ENCODE assay signal across 19 cellular contexts in genomic region chr2:190315273-190315672, GRCh38. TPM values are rescaled to one million over a fixed set of nuclear protein-coding genes. Genes with fewer than 3 reads are reported as not detected.
DNase-seq lines count a peak whose midpoint lies in the region; ATAC-seq, FAIRE-seq and TF ChIP-seq lines count a peak whose summit lies in the region.
"Had no signal": no experiment of that assay in that cellular context is flagged by ENCODE, and none has a peak within 500 bp of the region (broad histone marks: within the 10 kb centered on the region; RNA-seq: fewer than 3 reads in every experiment).

No MANE protein-coding gene starts in this region.

- H4K20me1 ChIP-seq in HepG2 (ENCODE audit: insufficient read depth, low read length) (no peaks in the 10 kb centered on the region), Karpas-422 (ENCODE audit: insufficient read depth, low read depth, low read length) (no peaks in the 10 kb centered on the region)

- peaks cover 0 to 5% (median 0%) of the 10 kb centered on the region in 4 donors for H3K36me3 ChIP-seq in right lobe of liver
- H3K36me3 ChIP-seq in HepG2 (replicated peaks in 1 of 2; ENCODE audit: control insufficient read depth in 1 of 2, insufficient read depth in 2 of 2, low read length in 2 of 2): peaks cover 0 to 9% of the 10 kb centered on the region in 2 experiments; a peak in 1 of 5 replicates
- H3K36me3 ChIP-seq in Karpas-422 (ENCODE audit: insufficient read depth, low read length): peaks cover 6% of the 10 kb centered on the region; the same call in 1 of the 2 replicates
- peaks cover 0 to 15% of the 10 kb centered on the region in 2 donors for H3K36me3 ChIP-seq in ascending aorta

- H3K27ac Mint-ChIP-seq in stimulated activated effector memory CD8-positive, alpha-beta T cell treated with anti-CD3 and anti-CD28 coated beads, Interleukin-12 subunit alpha, Interleukin-12 subunit beta, amount 100 ng/mL, for 72 hours: peak overlapping the region; percentile 51
- H3K27ac Mint-ChIP-seq: activated B cell treated with CpG ODN at 0.5 μM for 24 hours had no signal

- H3K79me2 ChIP-seq in HepG2 (ENCODE audit: insufficient read depth, low read length) (peaks cover 45% of the 10 kb centered on the region), Karpas-422 (ENCODE audit: low read length) (peaks cover 90% of the 10 kb centered on the region)

- H3K4me1 ChIP-seq in right lobe of liver: peaks cover 0 to 51% (median 12%) of the 10 kb centered on the region in 4 donors
- peaks cover 58% of the 10 kb centered on the region for H3K4me1 ChIP-seq in HepG2 (ENCODE audit: insufficient read depth, low read length)
- peaks cover 39% of the 10 kb centered on the region for H3K4me1 ChIP-seq in Karpas-422 (ENCODE audit: low read length)
- peaks cover 0 to 24% of the 10 kb centered on the region in 2 donors for H3K4me1 ChIP-seq in ascending aorta
- H3K4me1 ChIP-seq: foreskin keratinocyte had no signal

- H3K9me3 Mint-ChIP-seq in stimulated activated effector memory CD8-positive, alpha-beta T cell treated with anti-CD3 and anti-CD28 coated beads, Interleukin-12 subunit alpha, Interleukin-12 subunit beta, amount 100 ng/mL, for 72 hours: no peaks in the 10 kb centered on the region
- H3K9me3 Mint-ChIP-seq: activated B cell treated with CpG ODN at 0.5 μM for 24 hours had no signal

- 17% methylated on average over 2 of the region's 2 CpGs for WGBS in right lobe of liver (ENCODE audit: insufficient coverage, low coverage, low lambda C conversion rate, missing lambda C conversion rate)
- 95% methylated on average over 2 of the region's 2 CpGs for WGBS in HepG2 (ENCODE audit: low lambda C conversion rate)

- TF ChIP-seq RAD21 in HepG2 (CRISPR knock-in tag; IDR thresholded peaks at IDR 0.05): no peak

- H3K4me3 ChIP-seq in right lobe of liver (no peak overlapping the region), HepG2 (replicated peaks in 1 of 3; ENCODE audit: insufficient read depth in 1 of 3, low read depth in 2 of 3, low read length in 3 of 3) (no peak overlapping the region), Karpas-422 (ENCODE audit: low read length) (no peak overlapping the region), ascending aorta (peak overlapping the region in 1 of 2 donors; percentile 88)
- H3K4me3 ChIP-seq: smooth muscle cell had no signal

- FAIRE-seq in HepG2 (lab: Jason Lieb, UNC): no peak
- FAIRE-seq: colon had no signal

- TF ChIP-seq EP300 in HepG2 (IDR thresholded peaks at IDR 0.05; ENCODE audit: low read depth in 2 of 2, low read length in 2 of 2) (no peak), HepG2 (CRISPR knock-in tag; IDR thresholded peaks at IDR 0.05; ENCODE audit: borderline replicate concordance) (no peak)

- no peak overlapping the region for H3K9ac ChIP-seq in HepG2 (ENCODE audit: insufficient read depth, low read depth, low read length)
- no peak overlapping the region for H3K9ac ChIP-seq in Karpas-422 (ENCODE audit: low read length)

- H3K4me3 Mint-ChIP-seq in stimulated activated effector memory CD8-positive, alpha-beta T cell treated with anti-CD3 and anti-CD28 coated beads, Interleukin-12 subunit alpha, Interleukin-12 subunit beta, amount 100 ng/mL, for 72 hours: no peak overlapping the region
- H3K4me3 Mint-ChIP-seq: activated B cell treated with CpG ODN at 0.5 μM for 24 hours had no signal

- DNase-seq in right lobe of liver (no peak), HepG2 (ENCODE audit: low spot score) (no peak), Karpas-422 (no peak), ascending aorta (ENCODE audit: low spot score in 2 of 2) (no peak), KBM-7 (no peak)
- no peak for DNase-seq in stimulated activated effector memory CD8-positive, alpha-beta T cell treated with anti-CD3 and anti-CD28 coated beads, Interleukin-12 subunit alpha, Interleukin-12 subunit beta, amount 100 ng/mL, for 72 hours (ENCODE audit: low spot score in 2 of 2)
- DNase-seq in stimulated activated CD8-positive, alpha-beta memory T cell treated with anti-CD3 and anti-CD28 coated beads, Interleukin-4, amount 100 ng/mL, for 48 hours: no peak
- DNase-seq: activated B cell treated with CpG ODN at 0.5 μM for 24 hours; activated CD4-positive, alpha-beta T cell treated with anti-CD3 and anti-CD28 coated beads, Interleukin-2, amount 50 U/mL, for 48 hours; activated gamma-delta T cell; effector memory CD4-positive, alpha-beta T cell; foreskin keratinocyte; left cardiac atrium; SHP77 treated with DMSO at 0.1 percent for 48 hours; stimulated activated CD4-positive, alpha-beta T cell treated with anti-CD3 and anti-CD28 coated beads, Interleukin-2, amount 100 ng/mL, for 24 hours had no signal

- H3K36me3 Mint-ChIP-seq in stimulated activated effector memory CD8-positive, alpha-beta T cell treated with anti-CD3 and anti-CD28 coated beads, Interleukin-12 subunit alpha, Interleukin-12 subunit beta, amount 100 ng/mL, for 72 hours: peaks cover 32% of the 10 kb centered on the region

- no peak for TF ChIP-seq CTCF in right lobe of liver (IDR thresholded peaks at IDR 0.05)
- TF ChIP-seq CTCF in HepG2 (CRISPR knock-in tag; IDR thresholded peaks at IDR 0.05): no peak
- no peak for TF ChIP-seq CTCF in ascending aorta (IDR thresholded peaks at IDR 0.05)

- no peak overlapping the region for H3K4me2 ChIP-seq in HepG2 (ENCODE audit: low read depth, low read length)
- H3K4me2 ChIP-seq in Karpas-422 (ENCODE audit: low read depth, low read length, poor library complexity, severe bottlenecking): peak overlapping the region; percentile 20
- H3K4me2 ChIP-seq: smooth muscle cell had no signal

- H3K27ac ChIP-seq in right lobe of liver (peak overlapping the region in 2 of 3 donors; percentile 48 to 73), HepG2 (ENCODE audit: extremely low read length, insufficient read depth, low read length) (no peak overlapping the region), Karpas-422 (ENCODE audit: low read length) (no peak overlapping the region), ascending aorta (peak overlapping the region; percentile 55 to 65)
- H3K27ac ChIP-seq: foreskin keratinocyte had no signal

- BruUV-seq in HepG2 (replicated peaks; lab: Mats Ljungman, UMichigan): no TSS peak

- H3K4me1 Mint-ChIP-seq in stimulated activated effector memory CD8-positive, alpha-beta T cell treated with anti-CD3 and anti-CD28 coated beads, Interleukin-12 subunit alpha, Interleukin-12 subunit beta, amount 100 ng/mL, for 72 hours: peaks cover 56% of the 10 kb centered on the region

- intact Hi-C loops in right lobe of liver (cut with DNase I): no loop called here
- intact Hi-C loops in HepG2 (cut with micrococcal nuclease; ENCODE audit: unreplicated experiment): loop anchor here (10.0 kb wide), 2 partner anchors 130 to 550 kb away; partner anchors contain the start of gene OSGEPL1
- intact Hi-C loops in ascending aorta (cut with DNase I): loop anchor here (5.0 to 10.0 kb wide), 3 partner anchors 57 to 700 kb away; partner anchors contain the start of gene STAT1

- TF ChIP-seq POLR2A in right lobe of liver (IDR thresholded peaks at IDR 0.05): no peak
- no peak for TF ChIP-seq POLR2A in HepG2 (IDR thresholded peaks at IDR 0.05; ENCODE audit: insufficient read depth in 1 of 2, low read depth in 2 of 2, low read length in 2 of 2)

- no peak for ATAC-seq in right lobe of liver
- ATAC-seq in HepG2: no peak
- ATAC-seq in stimulated activated effector memory CD8-positive, alpha-beta T cell treated with anti-CD3 and anti-CD28 coated beads, Interleukin-12 subunit alpha, Interleukin-12 subunit beta, amount 100 ng/mL, for 72 hours: no peak
- no peak for ATAC-seq in HG02973 (IDR thresholded peaks at IDR 0.05; ENCODE audit: unreplicated experiment)
- ATAC-seq: foreskin keratinocyte, HCT116, left cardiac atrium had no signal

- no peaks in the 10 kb centered on the region for H3K9me2 ChIP-seq in Karpas-422 (replicated peaks; ENCODE audit: insufficient read depth, low read length)

- CTCF ChIA-PET in HepG2 (lab: Yijun Ruan, JAX; ENCODE audit: low intra/inter-chr PET ratio, low total read pairs): interaction anchor here (2.3 kb wide), 1 partner anchor 226 kb away, joined by 17 read pairs; no protein-coding TSS in a partner anchor

- no peak overlapping the region for H2AFZ ChIP-seq in HepG2 (ENCODE audit: low read length)
- no peak overlapping the region for H2AFZ ChIP-seq in Karpas-422 (ENCODE audit: low read length)

- H3K27me3 ChIP-seq in right lobe of liver: no peaks in the 10 kb centered on the region
- H3K27me3 ChIP-seq in HepG2 (ENCODE audit: control insufficient read depth in 1 of 2, insufficient read depth in 2 of 2, low read length in 2 of 2): no peaks in the 10 kb centered on the region; a peak in 1 of 5 replicates
- no peaks in the 10 kb centered on the region for H3K27me3 ChIP-seq in Karpas-422 (ENCODE audit: low read length)
- H3K27me3 ChIP-seq in ascending aorta: no peaks in the 10 kb centered on the region
- H3K27me3 ChIP-seq: foreskin keratinocyte had no signal

- H3K9me3 ChIP-seq in right lobe of liver (no peaks in the 10 kb centered on the region), HepG2 (ENCODE audit: low read length) (no peaks in the 10 kb centered on the region), Karpas-422 (ENCODE audit: low read length) (no peaks in the 10 kb centered on the region), ascending aorta (no peaks in the 10 kb centered on the region)

- in situ Hi-C loops in HepG2 (cut with HindIII; ENCODE audit: extremely low pct_ligation_motif_present, low pct_unique_long_range_greater_than_20kb) (loop anchor here (5.0 kb wide), 1 partner anchor 228 kb away; no protein-coding TSS in a partner anchor), KBM-7 (cut with MboI; ENCODE audit: low pct_unique_long_range_greater_than_20kb, low sequenced_read_pairs) (no loop called here)

- POLR2A ChIA-PET in HepG2 (lab: Yijun Ruan, JAX): no interaction called here

RNA-seq across cellular contexts. Expression of gene HIBCH, which starts 4.4 kb away (rescaled TPM):
- 10 to 100 TPM; 20.1 to 93.6 (median 53.6) TPM for total RNA-seq in right lobe of liver
- 49.5 and 67.0 TPM in 2 replicates for total RNA-seq in HepG2 (2016; rRNA removed; fragmentation: Illumina TruSeq; extraction: Trizol)
- 9.9 and 10.7 TPM in 2 replicates for total RNA-seq in HepG2 (2016; cell fraction: cytosol; rRNA removed; fragmentation: Illumina TruSeq; extraction: Trizol; ENCODE audit: low read depth)
- total RNA-seq in HepG2 (2016; cell fraction: insoluble cytoplasmic fraction; rRNA removed; fragmentation: Illumina TruSeq; extraction: Trizol): 46.9 and 68.2 TPM in 2 replicates
- total RNA-seq in HepG2 (2016; cell fraction: membrane; rRNA removed; fragmentation: Illumina TruSeq; extraction: Trizol): 11.0 and 12.8 TPM in 2 replicates
- 64.0 and 64.7 TPM in 2 replicates for total RNA-seq in HepG2 (2016; cell fraction: nucleus; rRNA removed; fragmentation: Illumina TruSeq; extraction: Trizol)
- 17.8 and 18.8 TPM in 2 replicates for polyA plus RNA-seq in HepG2 (2011; rRNA removed)
- 6.4 and 8.3 TPM in 2 replicates for polyA plus RNA-seq in HepG2 (2011; cell fraction: cytosol; rRNA removed)
- polyA plus RNA-seq in HepG2 (2011; cell fraction: nucleus; rRNA removed): 14.6 and 25.8 TPM in 2 replicates
- 27.5 and 40.7 TPM in 2 replicates for polyA plus RNA-seq in HepG2 (2012)
- 6.9 and 7.7 TPM in 2 replicates for polyA plus RNA-seq in HepG2 (2016; cell fraction: cytosol; fragmentation: Illumina TruSeq; extraction: Trizol; ENCODE audit: low read depth)
- 63.7 and 68.2 TPM in 2 replicates for polyA plus RNA-seq in HepG2 (2016; cell fraction: insoluble cytoplasmic fraction; fragmentation: Illumina TruSeq; extraction: Trizol; ENCODE audit: low read depth)
- polyA plus RNA-seq in HepG2 (2016; cell fraction: membrane; fragmentation: Illumina TruSeq; extraction: Trizol; ENCODE audit: low read depth): 9.3 and 9.4 TPM in 2 replicates
- polyA plus RNA-seq in HepG2 (2016; cell fraction: nucleus; fragmentation: Illumina TruSeq; extraction: Trizol; ENCODE audit: insufficient read depth, low read depth): 45.2 and 47.6 TPM in 2 replicates
- polyA minus RNA-seq in HepG2 (2011; rRNA and poly(A)+ RNA removed; ENCODE audit: low replicate concordance): 6.3 and 18.5 TPM in 2 replicates
- polyA minus RNA-seq in HepG2 (2011; cell fraction: cytosol; rRNA and poly(A)+ RNA removed): 8.9 and 9.9 TPM in 2 replicates
- polyA minus RNA-seq in HepG2 (2011; cell fraction: nucleus; rRNA and poly(A)+ RNA removed): 88.3 and 98.2 TPM in 2 replicates
- total RNA-seq in Karpas-422 (2014; rRNA removed; shearing (Covaris generic); ENCODE audit: low replicate concordance): 23.3 and 33.5 TPM in 2 replicates
- 3.7 TPM for total RNA-seq in ascending aorta

RNA-seq across cellular contexts. Expression of gene INPP1, which starts 28.1 kb away (rescaled TPM):
- total RNA-seq in right lobe of liver (10 to 100 TPM; 13.9 to 22.0 (median 14.7) TPM), HepG2 (2016; rRNA removed; fragmentation: Illumina TruSeq; extraction: Trizol) (13.3 and 15.2 TPM in 2 replicates), ascending aorta (13.3 TPM)
- 6.0 and 8.5 TPM in 2 replicates for total RNA-seq in HepG2 (2016; cell fraction: cytosol; rRNA removed; fragmentation: Illumina TruSeq; extraction: Trizol; ENCODE audit: low read depth)
- total RNA-seq in HepG2 (2016; cell fraction: insoluble cytoplasmic fraction; rRNA removed; fragmentation: Illumina TruSeq; extraction: Trizol): 11.4 and 14.0 TPM in 2 replicates
- 12.0 and 14.5 TPM in 2 replicates for total RNA-seq in HepG2 (2016; cell fraction: membrane; rRNA removed; fragmentation: Illumina TruSeq; extraction: Trizol)
- 6.6 and 8.8 TPM in 2 replicates for total RNA-seq in HepG2 (2016; cell fraction: nucleus; rRNA removed; fragmentation: Illumina TruSeq; extraction: Trizol)
- polyA plus RNA-seq in HepG2 (2011; rRNA removed): 10.0 and 10.5 TPM in 2 replicates
- polyA plus RNA-seq in HepG2 (2011; cell fraction: cytosol; rRNA removed): 5.7 and 7.3 TPM in 2 replicates
- polyA plus RNA-seq in HepG2 (2011; cell fraction: nucleus; rRNA removed): 10.0 and 11.1 TPM in 2 replicates
- 23.9 and 28.9 TPM in 2 replicates for polyA plus RNA-seq in HepG2 (2012)
- polyA plus RNA-seq in HepG2 (2016; cell fraction: cytosol; fragmentation: Illumina TruSeq; extraction: Trizol; ENCODE audit: low read depth): 7.9 and 9.4 TPM in 2 replicates
- polyA plus RNA-seq in HepG2 (2016; cell fraction: insoluble cytoplasmic fraction; fragmentation: Illumina TruSeq; extraction: Trizol; ENCODE audit: low read depth): 18.0 and 18.7 TPM in 2 replicates
- polyA plus RNA-seq in HepG2 (2016; cell fraction: membrane; fragmentation: Illumina TruSeq; extraction: Trizol; ENCODE audit: low read depth): 12.1 and 13.1 TPM in 2 replicates
- polyA plus RNA-seq in HepG2 (2016; cell fraction: nucleus; fragmentation: Illumina TruSeq; extraction: Trizol; ENCODE audit: insufficient read depth, low read depth): 22.8 and 23.1 TPM in 2 replicates
- 4.8 and 5.3 TPM in 2 replicates for polyA minus RNA-seq in HepG2 (2011; rRNA and poly(A)+ RNA removed; ENCODE audit: low replicate concordance)
- 8.2 and 11.3 TPM in 2 replicates for polyA minus RNA-seq in HepG2 (2011; cell fraction: cytosol; rRNA and poly(A)+ RNA removed)
- polyA minus RNA-seq in HepG2 (2011; cell fraction: nucleus; rRNA and poly(A)+ RNA removed): 8.2 and 8.7 TPM in 2 replicates
- total RNA-seq in Karpas-422 (2014; rRNA removed; shearing (Covaris generic); ENCODE audit: low replicate concordance): 0.89 and 2.8 TPM in 2 replicates

Comparison
In these comparisons a context has a peak if more than half of its experiments do, and no peak if none do; other contexts are left out.
1. H3K27ac ChIP-seq: peak in right lobe of liver (2 of 3) and ascending aorta (2 of 2); none in HepG2 (single experiment) and Karpas-422 (single experiment).
2. intact Hi-C loops: an anchor here in HepG2 (10.0 kb wide) and ascending aorta (5.0 to 10.0 kb wide); none called in right lobe of liver.